ENCODE assay signal across 29 cellular contexts in the genomic region with DNA sequence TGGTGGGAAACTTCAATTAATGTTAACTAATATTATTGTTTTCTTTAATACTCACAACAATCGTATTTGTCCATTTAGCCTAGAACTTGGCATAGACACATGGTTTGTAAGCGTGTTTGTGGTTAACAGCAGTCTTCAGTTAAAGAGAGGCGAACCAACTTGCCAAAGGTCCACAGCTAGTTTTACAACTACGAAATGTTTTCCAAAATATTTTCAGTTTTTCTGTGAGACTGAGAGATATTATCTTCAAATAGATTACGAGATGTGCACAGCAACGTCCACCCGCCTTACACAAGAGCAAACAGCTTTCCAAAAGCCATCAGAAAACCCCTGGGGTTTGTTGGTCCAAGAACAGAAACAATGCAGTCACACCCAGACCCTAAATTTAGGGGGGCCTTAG. TPM values are rescaled to one million over a fixed set of nuclear protein-coding genes. Genes with fewer than 3 reads are reported as not detected.
DNase-seq lines count a peak whose midpoint lies in the region; ATAC-seq and TF ChIP-seq lines count a peak whose summit lies in the region.
"Had no signal": no experiment of that assay in that cellular context is flagged by ENCODE, and none has a peak within 500 bp of the region (broad histone marks: within the 10 kb centered on the region; RNA-seq: fewer than 3 reads in every experiment).

No MANE protein-coding gene starts in this region.

- H3K27me3 ChIP-seq in left ventricle myocardium inferior (ENCODE audit: low read depth) (no peaks in the 10 kb centered on the region), heart right ventricle (no peaks in the 10 kb centered on the region), uterus (no peaks in the 10 kb centered on the region)
- H3K27me3 ChIP-seq: breast epithelium, hepatocyte had no signal

- TF ChIP-seq POLR2A in NB4 (IDR thresholded peaks at IDR 0.05; ENCODE audit: extremely low read depth, insufficient read length) (no peak), uterus (IDR thresholded peaks at IDR 0.05) (no peak)

- ATAC-seq in heart right ventricle (no peak), HG03039 (IDR thresholded peaks at IDR 0.05; ENCODE audit: unreplicated experiment) (no peak)
- ATAC-seq: activated T-helper 17 cell treated with anti-CD3 and anti-CD28 coated beads, Interleukin-2, amount 50 U/mL, for 72 hours; CD8-positive, alpha-beta T cell; foreskin keratinocyte; GM12878; PC-3; right cardiac atrium; SK-N-SH treated with all-trans-retinoic acid at 6 μM for 48 hours; stimulated activated naive CD8-positive, alpha-beta T cell treated with anti-CD3 and anti-CD28 coated beads, Interleukin-15, amount 100 ng/mL, for 72 hours; T-helper 17 cell had no signal

- H3K4me1 ChIP-seq in left ventricle myocardium inferior (peaks cover 17% of the 10 kb centered on the region), heart right ventricle (peaks cover 0 to 24% (median 6%) of the 10 kb centered on the region in 9 donors), uterus (no peaks in the 10 kb centered on the region)
- H3K4me1 ChIP-seq: breast epithelium, foreskin keratinocyte had no signal

- H3K9me3 ChIP-seq in left ventricle myocardium inferior (replicated peaks) (no peaks in the 10 kb centered on the region), heart right ventricle (no peaks in the 10 kb centered on the region), uterus (no peaks in the 10 kb centered on the region)
- H3K9me3 ChIP-seq: breast epithelium had no signal

- peak overlapping the region; percentile 22 for H3K27ac ChIP-seq in left ventricle myocardium inferior (replicated peaks)
- peak overlapping the region in 3 of 10 donors; percentile 2 to 19 (median 10) for H3K27ac ChIP-seq in heart right ventricle
- peak overlapping the region; percentile 56 to 71 for H3K27ac ChIP-seq in uterus
- H3K27ac ChIP-seq: foreskin keratinocyte, hepatocyte had no signal

- H3K36me3 ChIP-seq in left ventricle myocardium inferior (no peaks in the 10 kb centered on the region), heart right ventricle (no peaks in the 10 kb centered on the region), uterus (no peaks in the 10 kb centered on the region)
- H3K36me3 ChIP-seq: breast epithelium had no signal

- intact Hi-C loops in left ventricle myocardium inferior (cut with micrococcal nuclease) (no loop called here), heart right ventricle (cut with DNase I) (loop anchor here in 5 of 10 donors (2.0 to 5.0 kb wide), 4 partner anchors 56 to 147 kb away; no protein-coding TSS in a partner anchor), uterus (cut with DNase I; ENCODE audit: low total_unique reads) (no loop called here)

- TF ChIP-seq CTCF in left ventricle myocardium inferior (IDR thresholded peaks at IDR 0.05; ENCODE audit: borderline replicate concordance) (no peak), heart right ventricle (IDR thresholded peaks at IDR 0.05) (no peak), NB4 (IDR thresholded peaks at IDR 0.05; ENCODE audit: low read depth, low read length) (no peak), fibroblast of villous mesenchyme (IDR thresholded peaks at IDR 0.05; ENCODE audit: insufficient read depth, low read depth, low read length) (no peak), uterus (IDR thresholded peaks at IDR 0.05) (no peak)

- no peak overlapping the region for H3K4me3 ChIP-seq in left ventricle myocardium inferior
- H3K4me3 ChIP-seq in heart right ventricle: no peak overlapping the region
- no peak overlapping the region for H3K4me3 ChIP-seq in NB4 (ENCODE audit: low read depth, low read length)
- H3K4me3 ChIP-seq in fibroblast of villous mesenchyme (ENCODE audit: low read depth, low read length): no peak overlapping the region
- no peak overlapping the region for H3K4me3 ChIP-seq in uterus
- H3K4me3 ChIP-seq: breast epithelium, GM12878, hepatocyte had no signal

- WGBS in heart right ventricle, 2 donors: 53 to 62% methylated on average over 7 of the region's 7 CpGs

- DNase-seq in left ventricle myocardium inferior (no peak), heart right ventricle (no peak), NB4 (ENCODE audit: low read depth) (peak; percentile 26), fibroblast of villous mesenchyme (ENCODE audit: low read depth) (peak; percentile 90), uterus (peak in 1 of 2 donors; percentile 43), mucosa of gallbladder (ENCODE audit: low spot score) (no peak)
- DNase-seq in activated naive CD4-positive, alpha-beta T cell (lab: John Stamatoyannopoulos, UW): no peak
- DNase-seq: activated CD4-positive, alpha-beta memory T cell treated with anti-CD3 and anti-CD28 coated beads for 36 hours; activated CD4-positive, CD25-positive, alpha-beta regulatory T cell treated with anti-CD3 and anti-CD28 coated beads, Interleukin-2, amount 50 U/mL, for 72 hours; amygdala; CD8-positive, alpha-beta T cell; foreskin keratinocyte; KBM-7; kidney glomerular epithelial cell; MM.1S; NCI-H2029; NCI-H524 treated with DMSO at 0.1 percent for 48 hours; PC-3; posterior cingulate gyrus; right cardiac atrium; stimulated activated CD8-positive, alpha-beta memory T cell treated with anti-CD3 and anti-CD28 coated beads, Interleukin-4, amount 100 ng/mL, for 48 hours; stimulated activated naive CD8-positive, alpha-beta T cell treated with anti-CD3 and anti-CD28 coated beads, Interleukin-15, amount 100 ng/mL, for 72 hours; T-helper 17 cell had no signal

RNA-seq across cellular contexts. Expression of gene RASSF3, which starts 58.6 kb away (rescaled TPM):
- total RNA-seq in left ventricle myocardium inferior: 102 TPM
- total RNA-seq in heart right ventricle: 100 to 1,000 TPM in 3 of 10 donors, 10 to 100 TPM in 7; 55.1 to 159 (median 89.3) TPM
- polyA plus RNA-seq in heart right ventricle: 10 to 100 TPM; 21.6 to 35.8 TPM
- 20.3 and 31.1 TPM in 2 replicates for total RNA-seq in fibroblast of villous mesenchyme
- 10 to 100 TPM; 17.7 to 64.7 (median 29.2) TPM for total RNA-seq in uterus
- 130 TPM for total RNA-seq in mucosa of gallbladder

Comparison
In these comparisons a context has a peak if more than half of its experiments do, and no peak if none do; other contexts are left out.
1. DNase-seq: peak in NB4 (single experiment) and fibroblast of villous mesenchyme (single experiment); none in left ventricle myocardium inferior (single experiment), heart right ventricle (0 of 2), mucosa of gallbladder (single experiment) and activated naive CD4-positive, alpha-beta T cell (0 of 4).